ENCODE assay signal across 26 cellular contexts in genomic region chr18:48580782-48581181, GRCh38. TPM values are rescaled to one million over a fixed set of nuclear protein-coding genes. Genes with fewer than 3 reads are reported as not detected.
DNase-seq lines count a peak whose midpoint lies in the region; ATAC-seq and TF ChIP-seq lines count a peak whose summit lies in the region.
"Had no signal": no experiment of that assay in that cellular context is flagged by ENCODE, and none has a peak within 500 bp of the region (broad histone marks: within the 10 kb centered on the region; RNA-seq: fewer than 3 reads in every experiment).

No MANE protein-coding gene starts in this region.

- intact Hi-C loops in right cardiac atrium (cut with DNase I) = no loop called here
- intact Hi-C loops in left ventricle myocardium superior (cut with micrococcal nuclease) = no loop called here
- intact Hi-C loops in right lobe of liver (cut with DNase I) = no loop called here

- TF ChIP-seq POLR2A in right lobe of liver (IDR thresholded peaks at IDR 0.05) = no peak

- no peak overlapping the region for H3K4me3 ChIP-seq in right cardiac atrium (ENCODE audit: low read length)
- no peak overlapping the region for H3K4me3 ChIP-seq in endodermal cell (ENCODE audit: low read length)
- H3K4me3 ChIP-seq in right lobe of liver = no peak overlapping the region
- H3K4me3 ChIP-seq: A549, HAP-1, psoas muscle, spleen, thyroid gland had no signal

- H3K27me3 ChIP-seq in right cardiac atrium (ENCODE audit: control insufficient read depth, insufficient read depth) (no peaks in the 10 kb centered on the region), endodermal cell (ENCODE audit: control insufficient read depth, insufficient read depth, low read length, poor library complexity, severe bottlenecking) (no peaks in the 10 kb centered on the region), right lobe of liver (no peaks in the 10 kb centered on the region)
- H3K27me3 ChIP-seq: spleen, thyroid gland had no signal

- ATAC-seq in right cardiac atrium = peak; percentile 36 to 56
- ATAC-seq in left ventricle myocardium superior = no peak
- ATAC-seq in right lobe of liver = peak in 2 of 4 donors; percentile 5 to 12
- ATAC-seq in HG03025 (IDR thresholded peaks at IDR 0.05; ENCODE audit: low FRiP score, unreplicated experiment) = no peak
- no peak for ATAC-seq in HG02884 (IDR thresholded peaks at IDR 0.05; ENCODE audit: unreplicated experiment)
- ATAC-seq: A549; activated CD8-positive, alpha-beta T cell treated with anti-CD3 and anti-CD28 coated beads for 36 hours; activated T-cell treated with anti-CD3 and anti-CD28 coated beads, Interleukin-2, amount 50 U/mL, for 4 hours; psoas muscle; T-helper 17 cell had no signal

- H3K9ac ChIP-seq in endodermal cell (ENCODE audit: extremely low read depth, low read length, poor library complexity, severe bottlenecking) = no peak overlapping the region

- H3K9me3 ChIP-seq in right cardiac atrium (ENCODE audit: control insufficient read depth, low read length) (no peaks in the 10 kb centered on the region), endodermal cell (ENCODE audit: control insufficient read depth, low read length) (peaks cover 15% of the 10 kb centered on the region), right lobe of liver (no peaks in the 10 kb centered on the region)
- H3K9me3 ChIP-seq: HAP-1, psoas muscle, thyroid gland had no signal

- H3K4me3 Mint-ChIP-seq in endodermal cell = no peak overlapping the region
- H3K4me3 Mint-ChIP-seq: activated B cell treated with CpG ODN at 0.5 μM for 24 hours; activated CD8-positive, alpha-beta T cell treated with anti-CD3 and anti-CD28 coated beads for 36 hours; activated naive CD4-positive, alpha-beta T cell treated with anti-CD3 and anti-CD28 coated beads, Interleukin-2, amount 10 ng/mL, durations not matched to agents 7 days and 5 days; activated T-cell treated with anti-CD3 and anti-CD28 coated beads, Interleukin-2, amount 50 U/mL, for 4 hours; CD8-positive, alpha-beta memory T cell; T-helper 17 cell had no signal

- H3K27ac ChIP-seq in right cardiac atrium (ENCODE audit: low read length) (peak overlapping the region; percentile 9), endodermal cell (ENCODE audit: low read depth, low read length) (no peak overlapping the region), right lobe of liver (peak overlapping the region; percentile 33 to 92 (median 75))
- H3K27ac ChIP-seq: A549, epithelial cell of prostate, psoas muscle, spleen, thyroid gland had no signal

- H3K4me1 ChIP-seq in right cardiac atrium (ENCODE audit: control insufficient read depth, insufficient read depth, low read length) (peaks cover 17% of the 10 kb centered on the region), endodermal cell (ENCODE audit: control insufficient read depth, insufficient read depth, low read length) (peaks cover 15% of the 10 kb centered on the region), right lobe of liver (peaks cover 0 to 64% (median 23%) of the 10 kb centered on the region in 4 donors)
- H3K4me1 ChIP-seq: HAP-1 had no signal

- peaks cover 16% of the 10 kb centered on the region for H3K27me3 Mint-ChIP-seq in endodermal cell (ENCODE audit: insufficient read depth)
- H3K27me3 Mint-ChIP-seq: activated B cell treated with CpG ODN at 0.5 μM for 24 hours; activated CD8-positive, alpha-beta T cell treated with anti-CD3 and anti-CD28 coated beads for 36 hours; T-helper 17 cell had no signal

- DNase-seq in right cardiac atrium = peak in 1 of 3 donors; percentile 53
- no peak for DNase-seq in left ventricle myocardium superior
- DNase-seq in endodermal cell = peak; percentile 89
- peak in 1 of 3 donors; percentile 53 for DNase-seq in right lobe of liver
- no peak for DNase-seq in GOT3 (lab: John Stamatoyannopoulos, UW)
- DNase-seq in stimulated activated naive CD4-positive, alpha-beta T cell (lab: John Stamatoyannopoulos, UW) = no peak
- DNase-seq: activated B cell treated with CpG ODN at 0.5 μM for 24 hours; activated CD8-positive, alpha-beta T cell treated with anti-CD3 and anti-CD28 coated beads for 36 hours; activated naive CD4-positive, alpha-beta T cell treated with anti-CD3 and anti-CD28 coated beads, Interleukin-2, amount 10 ng/mL, durations not matched to agents 7 days and 5 days; activated T-cell treated with anti-CD3 and anti-CD28 coated beads, Interleukin-2, amount 50 U/mL, for 4 hours; CD8-positive, alpha-beta memory T cell; dermis blood vessel endothelial cell; DND-41; NCI-H1105 treated with DMSO at 0.1 percent for 48 hours; NCI-H2107; NCI-H69; SHP77 treated with DMSO at 0.1 percent for 48 hours; spleen; T-helper 17 cell; thyroid gland had no signal

- H3K4me1 Mint-ChIP-seq in endodermal cell = peaks cover 40% of the 10 kb centered on the region
- H3K4me1 Mint-ChIP-seq: activated B cell treated with CpG ODN at 0.5 μM for 24 hours; activated naive CD4-positive, alpha-beta T cell treated with anti-CD3 and anti-CD28 coated beads, Interleukin-2, amount 10 ng/mL, durations not matched to agents 7 days and 5 days; CD8-positive, alpha-beta memory T cell; T-helper 17 cell had no signal

- no peak overlapping the region for H3K27ac Mint-ChIP-seq in endodermal cell
- H3K27ac Mint-ChIP-seq: activated B cell treated with CpG ODN at 0.5 μM for 24 hours; activated CD8-positive, alpha-beta T cell treated with anti-CD3 and anti-CD28 coated beads for 36 hours; activated naive CD4-positive, alpha-beta T cell treated with anti-CD3 and anti-CD28 coated beads, Interleukin-2, amount 10 ng/mL, durations not matched to agents 7 days and 5 days; T-helper 17 cell had no signal

- peaks cover 16% of the 10 kb centered on the region for H3K36me3 Mint-ChIP-seq in endodermal cell (ENCODE audit: low read depth)
- H3K36me3 Mint-ChIP-seq: activated naive CD4-positive, alpha-beta T cell treated with anti-CD3 and anti-CD28 coated beads, Interleukin-2, amount 10 ng/mL, durations not matched to agents 7 days and 5 days had no signal

- H3K36me3 ChIP-seq in endodermal cell (ENCODE audit: control insufficient read depth, insufficient read depth, low read length) (peaks cover 10% of the 10 kb centered on the region), right lobe of liver (no peaks in the 10 kb centered on the region)
- H3K36me3 ChIP-seq: HAP-1, thyroid gland had no signal

- WGBS in right cardiac atrium = 75% methylated on average over 10 of the region's 10 CpGs
- WGBS in endodermal cell (ENCODE audit: insufficient coverage in 1 of 2, insufficient read length in 1 of 2), 2 experiments = 59 to 67% methylated on average over 7 to 10 of the region's 10 CpGs
- WGBS in right lobe of liver (ENCODE audit: insufficient coverage, low coverage, low lambda C conversion rate, missing lambda C conversion rate) = 43% methylated on average over 3 of the region's 10 CpGs

- TF ChIP-seq CTCF in endodermal cell (conservative IDR thresholded peaks at IDR 0.05) = no peak
- TF ChIP-seq CTCF in right lobe of liver (IDR thresholded peaks at IDR 0.05) = no peak

- H3K9me3 Mint-ChIP-seq in endodermal cell = peaks cover 8% of the 10 kb centered on the region
- H3K9me3 Mint-ChIP-seq: activated naive CD4-positive, alpha-beta T cell treated with anti-CD3 and anti-CD28 coated beads, Interleukin-2, amount 10 ng/mL, durations not matched to agents 7 days and 5 days had no signal

RNA-seq across cellular contexts. Expression of gene CTIF, which starts 42.0 kb away (rescaled TPM):
- total RNA-seq in right cardiac atrium (10 to 100 TPM; 41.0 to 78.2 (median 49.8) TPM), left ventricle myocardium superior (59.9 TPM), endodermal cell (10 to 100 TPM; 33.8 to 41.6 TPM), right lobe of liver (10 to 100 TPM; 29.0 to 60.6 (median 43.1) TPM)
- polyA plus RNA-seq in right cardiac atrium = 42.3 TPM
- polyA plus RNA-seq in endodermal cell (2013, experiment 1 of 2) = 35.4 TPM
- 34.4 TPM for polyA plus RNA-seq in endodermal cell (2013, experiment 2 of 2)

Comparison
In these comparisons a context has a peak if more than half of its experiments do, and no peak if none do; other contexts are left out.
1. ATAC-seq: peak in right cardiac atrium (2 of 2); none in left ventricle myocardium superior (single experiment), HG03025 (single experiment) and HG02884 (single experiment).